Comparison of ENCODE assay signal across 8 cellular contexts in the genomic region with DNA sequence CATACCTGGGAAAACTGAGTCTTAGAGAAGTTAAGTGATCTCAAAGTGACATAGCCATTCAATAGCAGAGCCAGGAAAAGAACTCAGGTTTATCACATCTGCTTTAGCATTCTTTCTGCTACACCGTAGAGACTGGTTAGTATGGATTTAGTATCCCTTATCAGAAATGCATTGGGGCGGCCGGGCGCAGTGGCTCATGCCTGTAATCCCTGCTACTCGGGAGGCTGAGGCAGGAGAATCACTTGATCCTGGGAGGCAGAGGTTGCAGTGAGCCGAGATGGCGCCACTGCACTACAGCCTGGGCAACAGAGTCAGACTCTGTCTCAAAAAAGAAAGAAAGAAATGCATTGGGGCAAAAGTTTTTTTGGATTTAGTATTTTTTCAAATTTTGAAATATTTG. TPM values are rescaled to one million over a fixed set of nuclear protein-coding genes. Genes with fewer than 3 reads are reported as not detected.
DNase-seq lines count a peak whose midpoint lies in the region; ATAC-seq and TF ChIP-seq lines count a peak whose summit lies in the region.
"Not testable (repeated sequence)": the region's sequence is repeated elsewhere in the genome, so short reads cannot be mapped to it uniquely, and the experiment has no call there.
"Had no signal": no experiment of that assay in that cellular context is flagged by ENCODE, and none has a peak within 500 bp of the region (broad histone marks: within the 10 kb centered on the region; RNA-seq: fewer than 3 reads in every experiment).

No MANE protein-coding gene starts in this region.

- H3K9ac ChIP-seq in GM23248 (peak overlapping the region; percentile 94; the same call in 1 of the 2 replicates), PC-3 (ENCODE audit: low read length) (peak overlapping the region; percentile 99)
- H3K9ac ChIP-seq in endodermal cell (ENCODE audit: extremely low read depth, low read length, poor library complexity, severe bottlenecking), result not testable (repeated sequence)

- peaks cover 18% of the 10 kb centered on the region for H3K36me3 ChIP-seq in GM23248 (ENCODE audit: low read depth)
- not testable (repeated sequence) for H3K36me3 ChIP-seq in PC-3 (ENCODE audit: low read depth, low read length)
- H3K36me3 ChIP-seq in endodermal cell (ENCODE audit: control insufficient read depth, insufficient read depth, low read length), result peaks cover 39% of the 10 kb centered on the region

- POLR2A ChIA-PET in PC-3 (lab: Charles Lee; ENCODE audit: unreplicated experiment), result not testable (repeated sequence)

- peak overlapping the region; percentile 96 for H3K4me2 ChIP-seq in GM23248 (ENCODE audit: unreplicated experiment)
- H3K4me2 ChIP-seq in PC-3 (ENCODE audit: low read length), result peak overlapping the region; percentile 100

- not testable (repeated sequence) for H3K9me3 ChIP-seq in GM23248 (ENCODE audit: low read depth); PC-3 (ENCODE audit: low read length); endodermal cell (ENCODE audit: control insufficient read depth, low read length)

- intact Hi-C loops in PC-3 (cut with micrococcal nuclease), result not testable (repeated sequence)

- not testable (repeated sequence) for H3K9me3 Mint-ChIP-seq in activated T-cell treated with anti-CD3 and anti-CD28 coated beads, Interleukin-2, amount 50 U/mL, for 72 hours; endodermal cell; nephron

- peak overlapping the region; percentile 99 for H3K4me3 ChIP-seq in GM23248
- peak overlapping the region; percentile 100 for H3K4me3 ChIP-seq in PC-3 (ENCODE audit: low read length)
- peak overlapping the region; percentile 98 for H3K4me3 ChIP-seq in endodermal cell (ENCODE audit: low read length)

- H3K79me2 ChIP-seq in GM23248 (ENCODE audit: insufficient read depth), result peaks cover 82% of the 10 kb centered on the region
- H3K79me2 ChIP-seq in PC-3 (ENCODE audit: low read length), result peaks cover 78% of the 10 kb centered on the region

- TF ChIP-seq CTCF in PC-3 (conservative IDR thresholded peaks at IDR 0.05; ENCODE audit: low read depth, low read length); endodermal cell (conservative IDR thresholded peaks at IDR 0.05); nephron (IDR thresholded peaks at IDR 0.05; ENCODE audit: unreplicated experiment in 3 of 3): not testable (repeated sequence)

- H4K20me1 ChIP-seq in GM23248 (ENCODE audit: insufficient read depth), result not testable (repeated sequence)
- H4K20me1 ChIP-seq in PC-3 (ENCODE audit: low read length), result 0 out of 2 replicates have a peak, but pooled peaks cover 17% of the 10 kb centered on the region

- not testable (repeated sequence) for H3K27me3 ChIP-seq in GM23248 (replicated peaks; ENCODE audit: insufficient read depth); PC-3 (ENCODE audit: low read length); endodermal cell (ENCODE audit: control insufficient read depth, insufficient read depth, low read length, poor library complexity, severe bottlenecking)

- peaks cover 63% of the 10 kb centered on the region for H3K4me1 Mint-ChIP-seq in activated T-cell treated with anti-CD3 and anti-CD28 coated beads, Interleukin-2, amount 50 U/mL, for 72 hours (ENCODE audit: low read depth)
- H3K4me1 Mint-ChIP-seq in endodermal cell, result not testable (repeated sequence)
- peaks cover 24% of the 10 kb centered on the region for H3K4me1 Mint-ChIP-seq in nephron

- BruUV-seq in PC-3 (replicated peaks; lab: Mats Ljungman, UMichigan), result not testable (repeated sequence)

- H3K9me2 ChIP-seq in GM23248 (ENCODE audit: insufficient read depth); PC-3 (replicated peaks; ENCODE audit: low read length): not testable (repeated sequence)

- in situ Hi-C loops in GM23248 (cut with MboI), result not testable (repeated sequence)

- not testable (repeated sequence) for H3K27ac ChIP-seq in GM23248; PC-3 (ENCODE audit: low read length); endodermal cell (ENCODE audit: low read depth, low read length)

- peaks cover 16 to 29% of the 10 kb centered on the region in 2 donors for H3K36me3 Mint-ChIP-seq in activated T-cell treated with anti-CD3 and anti-CD28 coated beads, Interleukin-2, amount 50 U/mL, for 72 hours (ENCODE audit: insufficient read depth in 2 of 2)
- H3K36me3 Mint-ChIP-seq in endodermal cell (ENCODE audit: low read depth) (peaks cover 42% of the 10 kb centered on the region), nephron (ENCODE audit: low read depth) (peaks cover 25% of the 10 kb centered on the region)

- not testable (repeated sequence) for H3F3A ChIP-seq in GM23248 (ENCODE audit: insufficient read depth); PC-3 (ENCODE audit: low read length, unreplicated experiment)

- H3K27me3 Mint-ChIP-seq in activated T-cell treated with anti-CD3 and anti-CD28 coated beads, Interleukin-2, amount 50 U/mL, for 72 hours (ENCODE audit: low read depth); endodermal cell (ENCODE audit: insufficient read depth); nephron (ENCODE audit: low read depth): not testable (repeated sequence)

- not testable (repeated sequence) for DNase-seq in GM23248; PC-3; activated T-cell treated with anti-CD3 and anti-CD28 coated beads, Interleukin-2, amount 50 U/mL, for 72 hours
- peak; percentile 19 for DNase-seq in endodermal cell

- ATAC-seq in PC-3; activated T-cell treated with anti-CD3 and anti-CD28 coated beads, Interleukin-2, amount 50 U/mL, for 72 hours (replicated peaks in 1 of 2): not testable (repeated sequence)

- H2AFZ ChIP-seq in GM23248; PC-3 (ENCODE audit: low read length): not testable (repeated sequence)

- H3K4me1 ChIP-seq in GM23248 (ENCODE audit: insufficient read depth) (peaks cover 12% of the 10 kb centered on the region; the same call in 1 of the 2 replicates), PC-3 (ENCODE audit: insufficient read depth, low read length) (peaks cover 17% of the 10 kb centered on the region)
- not testable (repeated sequence) for H3K4me1 ChIP-seq in endodermal cell (ENCODE audit: control insufficient read depth, insufficient read depth, low read length)

- peak overlapping the region; percentile 98 to 99 for H3K4me3 Mint-ChIP-seq in activated T-cell treated with anti-CD3 and anti-CD28 coated beads, Interleukin-2, amount 50 U/mL, for 72 hours
- peak overlapping the region; percentile 94 for H3K4me3 Mint-ChIP-seq in endodermal cell
- H3K4me3 Mint-ChIP-seq in nephron, result peak overlapping the region; percentile 98 to 100 (median 99)

- 54% methylated on average over 7 of the region's 7 CpGs for WGBS in GM23248 (ENCODE audit: low coverage in 1 of 2, low lambda C conversion rate in 2 of 2, missing lambda C conversion rate in 2 of 2), 2 experiments
- WGBS in endodermal cell (ENCODE audit: insufficient coverage in 1 of 2, insufficient read length in 1 of 2), 2 experiments, result 92 to 94% methylated on average over 7 of the region's 7 CpGs

- H3K27ac Mint-ChIP-seq in activated T-cell treated with anti-CD3 and anti-CD28 coated beads, Interleukin-2, amount 50 U/mL, for 72 hours, result peak overlapping the region; percentile 99
- H3K27ac Mint-ChIP-seq in endodermal cell, result not testable (repeated sequence)
- H3K27ac Mint-ChIP-seq in nephron, result peak overlapping the region in 1 of 3 experiments; percentile 99

- CTCF ChIA-PET in PC-3 (lab: Charles Lee), result not testable (repeated sequence)

RNA-seq across cellular contexts. Expression of a gene that starts 1.6 kb away (rescaled TPM):
- 127 and 145 TPM in 2 replicates for total RNA-seq in GM23248 (2014; rRNA removed; shearing (Covaris generic))
- 188 and 193 TPM in 2 replicates for polyA plus RNA-seq in GM23248 (2016; fragmentation: Nextera tagmentation; extraction: Ambion mirVana)
- total RNA-seq in PC-3 (2014; rRNA removed), result 226 and 255 TPM in 2 replicates
- 100 to 1,000 TPM; 133 to 174 TPM for total RNA-seq in activated T-cell treated with anti-CD3 and anti-CD28 coated beads, Interleukin-2, amount 50 U/mL, for 72 hours
- total RNA-seq in endodermal cell, result 100 to 1,000 TPM; 120 to 134 TPM
- 151 TPM for polyA plus RNA-seq in endodermal cell (2013, experiment 1 of 2)
- 145 TPM for polyA plus RNA-seq in endodermal cell (2013, experiment 2 of 2)

RNA-seq across cellular contexts. Expression of a gene that starts 2.2 kb away (rescaled TPM):
- 10.5 and 15.5 TPM in 2 replicates for total RNA-seq in GM23248 (2014; rRNA removed; shearing (Covaris generic))
- polyA plus RNA-seq in GM23248 (2016; fragmentation: Nextera tagmentation; extraction: Ambion mirVana), result 12.3 and 14.9 TPM in 2 replicates
- total RNA-seq in PC-3 (2014; rRNA removed), result 13.8 and 23.8 TPM in 2 replicates
- 10 to 100 TPM; 36.5 to 39.0 TPM for total RNA-seq in activated T-cell treated with anti-CD3 and anti-CD28 coated beads, Interleukin-2, amount 50 U/mL, for 72 hours
- 10 to 100 TPM; 18.1 to 28.6 TPM for total RNA-seq in endodermal cell
- polyA plus RNA-seq in endodermal cell (2013, experiment 1 of 2), result 20.2 TPM
- polyA plus RNA-seq in endodermal cell (2013, experiment 2 of 2), result 23.5 TPM

RNA-seq across cellular contexts. Expression of a gene that starts 30.8 kb away (rescaled TPM):
- 220 and 226 TPM in 2 replicates for total RNA-seq in GM23248 (2014; rRNA removed; shearing (Covaris generic))
- polyA plus RNA-seq in GM23248 (2016; fragmentation: Nextera tagmentation; extraction: Ambion mirVana), result 121 and 132 TPM in 2 replicates
- total RNA-seq in PC-3 (2014; rRNA removed) (155 and 180 TPM in 2 replicates), endodermal cell (10 to 100 TPM; 77.1 to 92.6 TPM)
- 100 to 1,000 TPM; 118 to 134 TPM for total RNA-seq in activated T-cell treated with anti-CD3 and anti-CD28 coated beads, Interleukin-2, amount 50 U/mL, for 72 hours
- polyA plus RNA-seq in endodermal cell (2013, experiment 1 of 2), result 55.1 TPM
- 56.8 TPM for polyA plus RNA-seq in endodermal cell (2013, experiment 2 of 2)

RNA-seq across cellular contexts. Expression of a gene that starts 31.1 kb away (rescaled TPM):
- 25.7 and 27.2 TPM in 2 replicates for total RNA-seq in GM23248 (2014; rRNA removed; shearing (Covaris generic))
- 76.6 and 78.5 TPM in 2 replicates for polyA plus RNA-seq in GM23248 (2016; fragmentation: Nextera tagmentation; extraction: Ambion mirVana)
- 12.6 and 14.4 TPM in 2 replicates for total RNA-seq in PC-3 (2014; rRNA removed)
- 10 to 100 TPM; 64.6 to 76.8 TPM for total RNA-seq in activated T-cell treated with anti-CD3 and anti-CD28 coated beads, Interleukin-2, amount 50 U/mL, for 72 hours
- total RNA-seq in endodermal cell, result 10 to 100 TPM; 47.4 to 63.7 TPM
- 26.3 TPM for polyA plus RNA-seq in endodermal cell (2013, experiment 1 of 2)
- 25.1 TPM for polyA plus RNA-seq in endodermal cell (2013, experiment 2 of 2)

RNA-seq across cellular contexts. Expression of a gene that starts 39.9 kb away (rescaled TPM):
- total RNA-seq in GM23248 (2014; rRNA removed; shearing (Covaris generic)), result not detected in 2 replicates
- not detected in 2 replicates for polyA plus RNA-seq in GM23248 (2016; fragmentation: Nextera tagmentation; extraction: Ambion mirVana)
- total RNA-seq in PC-3 (2014; rRNA removed), result not detected in 2 replicates
- 1 to 10 TPM; 1.5 to 3.2 TPM for total RNA-seq in activated T-cell treated with anti-CD3 and anti-CD28 coated beads, Interleukin-2, amount 50 U/mL, for 72 hours
- not detected for total RNA-seq in endodermal cell
- polyA plus RNA-seq in endodermal cell (2013, experiment 1 of 2), result not detected
- not detected for polyA plus RNA-seq in endodermal cell (2013, experiment 2 of 2)
- total RNA-seq: LHCN-M2, myocyte, NCI-H460 had no signal
